ENCODE assay signal across 1 cellular context in the genomic region with DNA sequence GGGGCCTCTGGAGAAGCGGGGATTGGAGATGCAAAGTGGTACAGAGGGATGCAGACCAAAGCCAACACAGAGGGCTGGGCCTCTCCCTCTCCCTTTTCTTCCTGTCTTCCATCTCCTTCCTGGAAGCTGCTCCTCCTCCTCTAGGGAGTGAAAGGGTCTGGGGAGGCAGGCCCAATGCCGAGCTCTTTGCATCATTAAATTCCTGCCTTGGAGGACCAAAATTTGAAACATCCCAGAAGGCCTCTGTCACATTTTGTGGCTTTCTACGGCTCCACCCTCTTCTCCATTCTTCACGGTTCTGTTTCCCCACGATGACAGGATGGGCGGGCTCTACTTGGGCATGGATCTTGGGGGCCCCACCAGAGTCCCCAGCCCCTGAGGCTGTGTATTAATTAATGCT.
TF ChIP-seq lines count a peak whose summit lies in the region.

No MANE protein-coding gene starts in this region.

TF ChIP-seq in IMR-90, 13 proteins besides CTCF, POLR2A, EP300 and RAD21:
- no peak for TF ChIP-seq MXI1 (IDR thresholded peaks at IDR 0.05; ENCODE audit: borderline replicate concordance, low read depth, low read length)
- TF ChIP-seq RCOR1 (IDR thresholded peaks at IDR 0.05; ENCODE audit: insufficient replicate concordance, low read length) = no peak
- no peak for TF ChIP-seq MAFK (IDR thresholded peaks at IDR 0.05; ENCODE audit: low read depth, low read length)
- no peak for TF ChIP-seq NFE2L2 (IDR thresholded peaks at IDR 0.05; ENCODE audit: low read depth, low read length)
- no peak for TF ChIP-seq CEBPB (IDR thresholded peaks at IDR 0.05; ENCODE audit: low read depth, low read length)
